ENCODE assay signal across 19 cellular contexts in the genomic region with DNA sequence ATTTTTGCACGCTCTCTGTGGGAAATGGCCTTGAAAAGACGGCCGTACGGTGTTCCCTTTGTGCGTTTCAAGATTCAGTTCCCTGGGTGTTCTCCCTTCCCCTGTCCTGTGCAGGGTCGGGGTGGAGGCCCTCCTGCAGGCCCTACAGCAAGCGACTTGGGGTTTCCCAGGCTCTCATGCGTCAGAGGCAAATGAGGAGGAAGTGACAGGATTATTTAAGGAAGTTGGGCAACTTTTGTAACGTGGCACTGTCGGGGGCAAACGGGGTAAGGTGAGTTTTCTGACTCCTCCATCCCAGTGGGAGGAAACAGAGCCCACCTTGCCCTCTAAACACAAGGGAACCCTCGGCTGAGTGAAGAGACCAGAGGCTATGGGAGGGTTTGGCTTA.
"Had no signal": no experiment of that assay in that cellular context is flagged by ENCODE, and none has a peak within 500 bp of the region (broad histone marks: within the 10 kb centered on the region; RNA-seq: fewer than 3 reads in every experiment).

No MANE protein-coding gene starts in this region.

- DNase-seq: activated CD4-positive, alpha-beta T cell treated with anti-CD3 and anti-CD28 coated beads for 4 hours; activated CD8-positive, alpha-beta T cell treated with anti-CD3 and anti-CD28 coated beads for 36 hours; activated effector memory CD4-positive, alpha-beta T cell treated with Interleukin-2 at 50 U/mL for 16 hours; activated naive CD4-positive, alpha-beta T cell treated with anti-CD3 and anti-CD28 coated beads, Interleukin-2, amount 50 U/mL, for 16 hours; activated T-cell treated with anti-CD3 and anti-CD28 coated beads, Interleukin-2, amount 50 U/mL, for 4 hours; effector memory CD8-positive, alpha-beta T cell; midbrain; stimulated activated CD4-positive, alpha-beta T cell treated with anti-CD3 and anti-CD28 coated beads, Interleukin-4, amount 100 ng/mL, for 4 hours; stimulated activated CD8-positive, alpha-beta memory T cell treated with anti-CD3 and anti-CD28 coated beads, Interleukin-4, amount 100 ng/mL, for 48 hours; stimulated activated naive CD8-positive, alpha-beta T cell treated with anti-CD3 and anti-CD28 coated beads, Interleukin-15, Interleukin-2, amounts not matched to agents 100 U/mL and 50 U/mL, for 24 hours had no signal

- H3K27ac ChIP-seq: epithelial cell of prostate, skin epidermis, suprapubic skin had no signal

- H3K4me1 ChIP-seq: suprapubic skin had no signal

- H3K4me3 Mint-ChIP-seq: activated CD8-positive, alpha-beta T cell treated with anti-CD3 and anti-CD28 coated beads for 36 hours; activated T-cell treated with anti-CD3 and anti-CD28 coated beads, Interleukin-2, amount 50 U/mL, for 4 hours; dendritic cell treated with granulocyte-macrophage colony-stimulating factor and Interleukin-4, amounts not matched to agents 40 ng/mL and 50 ng/mL, for 4 days; effector memory CD8-positive, alpha-beta T cell; type B pancreatic cell; WTC11 had no signal

- H3K9me3 Mint-ChIP-seq: activated CD8-positive, alpha-beta T cell treated with anti-CD3 and anti-CD28 coated beads for 36 hours; activated T-cell treated with anti-CD3 and anti-CD28 coated beads, Interleukin-2, amount 50 U/mL, for 4 hours; dendritic cell treated with granulocyte-macrophage colony-stimulating factor and Interleukin-4, amounts not matched to agents 40 ng/mL and 50 ng/mL, for 4 days; effector memory CD8-positive, alpha-beta T cell; type B pancreatic cell had no signal

- ATAC-seq: activated CD8-positive, alpha-beta T cell treated with anti-CD3 and anti-CD28 coated beads for 36 hours; activated T-cell treated with anti-CD3 and anti-CD28 coated beads, Interleukin-2, amount 50 U/mL, for 4 hours; effector memory CD8-positive, alpha-beta T cell; right cardiac atrium; stimulated activated naive CD8-positive, alpha-beta T cell treated with anti-CD3 and anti-CD28 coated beads, Interleukin-15, Interleukin-2, amounts not matched to agents 100 U/mL and 50 U/mL, for 24 hours; WTC11 had no signal

- H3K27ac Mint-ChIP-seq: activated CD8-positive, alpha-beta T cell treated with anti-CD3 and anti-CD28 coated beads for 36 hours; dendritic cell treated with granulocyte-macrophage colony-stimulating factor and Interleukin-4, amounts not matched to agents 40 ng/mL and 50 ng/mL, for 4 days; effector memory CD8-positive, alpha-beta T cell; progenitor cell of endocrine pancreas; type B pancreatic cell; WTC11 had no signal

- H3K36me3 ChIP-seq: suprapubic skin had no signal

- H3K36me3 Mint-ChIP-seq: type B pancreatic cell had no signal

- H3K9me3 ChIP-seq: suprapubic skin had no signal

- H3K4me3 ChIP-seq: lung, skin epidermis, suprapubic skin had no signal

- H3K4me1 Mint-ChIP-seq: WTC11 had no signal
